12 cellular contexts compared by ENCODE assay signal in the genomic region with DNA sequence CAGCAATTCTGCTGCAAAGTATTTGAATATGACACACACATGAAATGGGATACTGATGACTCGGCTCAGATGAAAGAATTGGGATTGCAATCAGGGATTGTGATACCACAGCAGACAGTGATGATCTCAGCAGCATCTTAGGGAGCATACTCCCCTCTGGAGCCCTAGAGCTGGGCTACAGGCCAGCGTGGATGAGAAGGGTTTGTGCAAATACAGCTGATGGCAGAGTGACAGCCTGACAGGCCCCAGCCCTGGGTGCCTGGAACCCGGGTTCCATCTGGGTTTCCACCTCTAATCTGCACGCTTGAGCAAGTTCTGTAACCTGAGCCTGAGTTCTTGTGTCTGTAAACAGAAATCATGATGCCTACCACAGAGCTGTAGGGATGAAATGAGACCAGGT.
DNase-seq lines count a peak whose midpoint lies in the region; ATAC-seq, FAIRE-seq and TF ChIP-seq lines count a peak whose summit lies in the region.
"Had no signal": no experiment of that assay in that cellular context is flagged by ENCODE, and none has a peak within 500 bp of the region (broad histone marks: within the 10 kb centered on the region; RNA-seq: fewer than 3 reads in every experiment).

No MANE protein-coding gene starts in this region.

- no peaks in the 10 kb centered on the region for H3K9me3 Mint-ChIP-seq in T-cell

- peaks cover under 1% of the 10 kb centered on the region for H3K27me3 ChIP-seq in bronchial epithelial cell (ENCODE audit: control insufficient read depth, insufficient read depth, low read length)

- FAIRE-seq in bronchial epithelial cell (lab: Jason Lieb, UNC) (no peak), frontal cortex (lab: Jason Lieb, UNC) (no peak)
- FAIRE-seq: endometrium had no signal

- H3K4me3 ChIP-seq in bronchial epithelial cell (ENCODE audit: low read depth, low read length), result no peak overlapping the region
- H3K4me3 ChIP-seq: lung had no signal

- no peaks in the 10 kb centered on the region for H3K4me1 Mint-ChIP-seq in T-cell

- H3K27ac Mint-ChIP-seq in T-cell, result no peak overlapping the region
- H3K27ac Mint-ChIP-seq: activated CD8-positive, alpha-beta T cell treated with anti-CD3 and anti-CD28 coated beads, Interleukin-2, amount 10 ng/mL, durations not matched to agents 7 days and 5 days had no signal

- H3K36me3 Mint-ChIP-seq in T-cell, result no peaks in the 10 kb centered on the region

- ATAC-seq in T-cell (replicated peaks in 1 of 4), result no peak
- ATAC-seq: activated CD8-positive, alpha-beta T cell treated with anti-CD3 and anti-CD28 coated beads, Interleukin-2, amount 10 ng/mL, durations not matched to agents 7 days and 5 days had no signal

- DNase-seq in DMS 273 treated with DMSO at 0.1 percent for 48 hours (lab: John Stamatoyannopoulos, UW) (peak; percentile 89), NCI-H146 (lab: John Stamatoyannopoulos, UW) (peak; percentile 85), NCI-H524 treated with DMSO at 0.1 percent for 48 hours (lab: John Stamatoyannopoulos, UW) (peak; percentile 77), bronchial epithelial cell (ENCODE audit: low read depth) (peak; percentile 78), H4 (ENCODE audit: low spot score) (no peak), activated gamma-delta T cell (lab: John Stamatoyannopoulos, UW) (no peak), T-cell (no peak), frontal cortex (ENCODE audit: low spot score in 2 of 2) (no peak)
- DNase-seq: activated CD8-positive, alpha-beta T cell treated with anti-CD3 and anti-CD28 coated beads, Interleukin-2, amount 10 ng/mL, durations not matched to agents 7 days and 5 days; stimulated activated CD8-positive, alpha-beta memory T cell treated with anti-CD3 and anti-CD28 coated beads, Interleukin-4, amount 100 ng/mL, for 48 hours had no signal

- CTCF ChIA-PET in T-cell (lab: Charles Lee), result no interaction called here

- TF ChIP-seq CTCF in bronchial epithelial cell (IDR thresholded peaks at IDR 0.05; ENCODE audit: insufficient read depth, low read length, severe bottlenecking), result no peak

- H3K4me3 Mint-ChIP-seq in T-cell, result no peak overlapping the region
- H3K4me3 Mint-ChIP-seq: activated CD8-positive, alpha-beta T cell treated with anti-CD3 and anti-CD28 coated beads, Interleukin-2, amount 10 ng/mL, durations not matched to agents 7 days and 5 days had no signal

- POLR2A ChIA-PET in T-cell (lab: Charles Lee), result no interaction called here

- peaks cover 3 to 7% of the 10 kb centered on the region in 2 donors for H3K27me3 Mint-ChIP-seq in T-cell

- H3K36me3 ChIP-seq in bronchial epithelial cell (ENCODE audit: control insufficient read depth, insufficient read depth, low read length), result no peaks in the 10 kb centered on the region

Comparison
In these comparisons a context has a peak if more than half of its experiments do, and no peak if none do; other contexts are left out.
1. DNase-seq: peak in DMS 273 treated with DMSO at 0.1 percent for 48 hours (single experiment), NCI-H146 (single experiment), NCI-H524 treated with DMSO at 0.1 percent for 48 hours (single experiment) and bronchial epithelial cell (single experiment); none in H4 (single experiment), activated gamma-delta T cell (single experiment), T-cell (0 of 34) and frontal cortex (0 of 2).